ENCODE assay signal across 2 cellular contexts in the genomic region with DNA sequence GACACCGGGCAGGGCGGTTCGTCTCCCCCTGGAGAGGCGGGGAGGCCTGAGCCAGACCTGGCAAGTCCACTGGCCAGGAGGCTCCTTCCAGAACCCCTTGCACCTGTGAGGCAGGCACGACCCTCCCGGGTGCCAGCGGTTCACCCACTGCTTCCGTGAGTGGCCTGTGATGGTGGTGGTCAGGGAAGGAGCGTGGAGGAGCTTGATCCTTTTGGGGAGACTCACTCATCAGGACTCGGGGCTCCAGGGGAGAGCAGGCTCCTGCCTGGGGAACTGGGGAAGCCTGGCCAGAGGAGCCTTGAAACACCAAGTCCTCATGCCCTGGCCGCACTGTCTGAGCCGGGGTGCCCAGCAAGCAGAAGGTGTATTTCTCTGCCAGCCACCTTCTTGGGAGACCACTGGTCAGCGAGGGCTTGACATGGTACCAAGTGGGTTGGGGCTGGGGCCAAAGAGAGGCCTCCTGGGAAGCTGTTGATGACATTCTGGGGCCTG.
TF ChIP-seq lines count a peak whose summit lies in the region.

No MANE protein-coding gene starts in this region.

TF ChIP-seq in SK-N-SH, 30 proteins besides CTCF, POLR2A, EP300 and RAD21 (continued from another document):
- TF ChIP-seq POLR2AphosphoS5 (IDR thresholded peaks at IDR 0.05; ENCODE audit: low read depth, low read length) (no peak), NFIC (IDR thresholded peaks at IDR 0.05; ENCODE audit: borderline replicate concordance) (no peak), SIN3A (IDR thresholded peaks at IDR 0.05; ENCODE audit: borderline replicate concordance, low read depth, low read length) (no peak), FOSL2 (IDR thresholded peaks at IDR 0.05; ENCODE audit: borderline replicate concordance, low read depth) (no peak), EZH2phosphoT487 (IDR thresholded peaks at IDR 0.05; ENCODE audit: borderline replicate concordance, low read depth) (no peak), MEF2A (IDR thresholded peaks at IDR 0.05; ENCODE audit: borderline replicate concordance, low read depth) (no peak), MXI1 (IDR thresholded peaks at IDR 0.05; ENCODE audit: low read depth, low read length) (no peak), RXRA (IDR thresholded peaks at IDR 0.05; ENCODE audit: borderline replicate concordance, low read depth) (no peak), TCF12 (IDR thresholded peaks at IDR 0.05) (no peak), FOXM1 (IDR thresholded peaks at IDR 0.05; ENCODE audit: low read depth) (no peak), JUND (IDR thresholded peaks at IDR 0.05) (no peak), SMC3 (IDR thresholded peaks at IDR 0.05; ENCODE audit: low read depth, low read length) (no peak), GABPA (IDR thresholded peaks at IDR 0.05; ENCODE audit: low read depth) (no peak)
- TF ChIP-seq, protein P1, sequence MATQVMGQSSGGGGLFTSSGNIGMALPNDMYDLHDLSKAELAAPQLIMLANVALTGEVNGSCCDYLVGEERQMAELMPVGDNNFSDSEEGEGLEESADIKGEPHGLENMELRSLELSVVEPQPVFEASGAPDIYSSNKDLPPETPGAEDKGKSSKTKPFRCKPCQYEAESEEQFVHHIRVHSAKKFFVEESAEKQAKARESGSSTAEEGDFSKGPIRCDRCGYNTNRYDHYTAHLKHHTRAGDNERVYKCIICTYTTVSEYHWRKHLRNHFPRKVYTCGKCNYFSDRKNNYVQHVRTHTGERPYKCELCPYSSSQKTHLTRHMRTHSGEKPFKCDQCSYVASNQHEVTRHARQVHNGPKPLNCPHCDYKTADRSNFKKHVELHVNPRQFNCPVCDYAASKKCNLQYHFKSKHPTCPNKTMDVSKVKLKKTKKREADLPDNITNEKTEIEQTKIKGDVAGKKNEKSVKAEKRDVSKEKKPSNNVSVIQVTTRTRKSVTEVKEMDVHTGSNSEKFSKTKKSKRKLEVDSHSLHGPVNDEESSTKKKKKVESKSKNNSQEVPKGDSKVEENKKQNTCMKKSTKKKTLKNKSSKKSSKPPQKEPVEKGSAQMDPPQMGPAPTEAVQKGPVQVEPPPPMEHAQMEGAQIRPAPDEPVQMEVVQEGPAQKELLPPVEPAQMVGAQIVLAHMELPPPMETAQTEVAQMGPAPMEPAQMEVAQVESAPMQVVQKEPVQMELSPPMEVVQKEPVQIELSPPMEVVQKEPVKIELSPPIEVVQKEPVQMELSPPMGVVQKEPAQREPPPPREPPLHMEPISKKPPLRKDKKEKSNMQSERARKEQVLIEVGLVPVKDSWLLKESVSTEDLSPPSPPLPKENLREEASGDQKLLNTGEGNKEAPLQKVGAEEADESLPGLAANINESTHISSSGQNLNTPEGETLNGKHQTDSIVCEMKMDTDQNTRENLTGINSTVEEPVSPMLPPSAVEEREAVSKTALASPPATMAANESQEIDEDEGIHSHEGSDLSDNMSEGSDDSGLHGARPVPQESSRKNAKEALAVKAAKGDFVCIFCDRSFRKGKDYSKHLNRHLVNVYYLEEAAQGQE (IDR thresholded peaks at IDR 0.05; ENCODE audit: low read depth, low read length) = no peak
TF ChIP-seq in SK-N-SH: peak in this region for 0.

TF ChIP-seq in SK-N-SH treated with all-trans-retinoic acid at 6 μM for 48 hours, 23 proteins besides CTCF, POLR2A, EP300 and RAD21 (continued from another document):
- TF ChIP-seq, protein P2, sequence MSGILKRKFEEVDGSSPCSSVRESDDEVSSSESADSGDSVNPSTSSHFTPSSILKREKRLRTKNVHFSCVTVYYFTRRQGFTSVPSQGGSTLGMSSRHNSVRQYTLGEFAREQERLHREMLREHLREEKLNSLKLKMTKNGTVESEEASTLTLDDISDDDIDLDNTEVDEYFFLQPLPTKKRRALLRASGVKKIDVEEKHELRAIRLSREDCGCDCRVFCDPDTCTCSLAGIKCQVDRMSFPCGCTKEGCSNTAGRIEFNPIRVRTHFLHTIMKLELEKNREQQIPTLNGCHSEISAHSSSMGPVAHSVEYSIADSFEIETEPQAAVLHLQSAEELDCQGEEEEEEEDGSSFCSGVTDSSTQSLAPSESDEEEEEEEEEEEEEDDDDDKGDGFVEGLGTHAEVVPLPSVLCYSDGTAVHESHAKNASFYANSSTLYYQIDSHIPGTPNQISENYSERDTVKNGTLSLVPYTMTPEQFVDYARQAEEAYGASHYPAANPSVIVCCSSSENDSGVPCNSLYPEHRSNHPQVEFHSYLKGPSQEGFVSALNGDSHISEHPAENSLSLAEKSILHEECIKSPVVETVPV (CRISPR knock-in tag; IDR thresholded peaks at IDR 0.05) = no peak
- no peak for TF ChIP-seq TCF4 (CRISPR knock-in tag; IDR thresholded peaks at IDR 0.05; ENCODE audit: borderline replicate concordance)
- no peak for TF ChIP-seq ESRRG (CRISPR knock-in tag; IDR thresholded peaks at IDR 0.05)
- TF ChIP-seq ZNF70 (CRISPR knock-in tag; IDR thresholded peaks at IDR 0.05) = no peak
- TF ChIP-seq PPARA (CRISPR knock-in tag; IDR thresholded peaks at IDR 0.05; ENCODE audit: borderline replicate concordance) = no peak
- TF ChIP-seq TOX (CRISPR knock-in tag; IDR thresholded peaks at IDR 0.05; ENCODE audit: borderline replicate concordance) = no peak
- TF ChIP-seq, protein P3, sequence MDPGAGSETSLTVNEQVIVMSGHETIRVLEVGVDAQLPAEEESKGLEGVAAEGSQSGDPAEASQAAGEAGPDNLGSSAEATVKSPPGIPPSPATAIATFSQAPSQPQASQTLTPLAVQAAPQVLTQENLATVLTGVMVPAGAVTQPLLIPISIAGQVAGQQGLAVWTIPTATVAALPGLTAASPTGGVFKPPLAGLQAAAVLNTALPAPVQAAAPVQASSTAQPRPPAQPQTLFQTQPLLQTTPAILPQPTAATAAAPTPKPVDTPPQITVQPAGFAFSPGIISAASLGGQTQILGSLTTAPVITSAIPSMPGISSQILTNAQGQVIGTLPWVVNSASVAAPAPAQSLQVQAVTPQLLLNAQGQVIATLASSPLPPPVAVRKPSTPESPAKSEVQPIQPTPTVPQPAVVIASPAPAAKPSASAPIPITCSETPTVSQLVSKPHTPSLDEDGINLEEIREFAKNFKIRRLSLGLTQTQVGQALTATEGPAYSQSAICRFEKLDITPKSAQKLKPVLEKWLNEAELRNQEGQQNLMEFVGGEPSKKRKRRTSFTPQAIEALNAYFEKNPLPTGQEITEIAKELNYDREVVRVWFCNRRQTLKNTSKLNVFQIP (CRISPR knock-in tag; IDR thresholded peaks at IDR 0.05; ENCODE audit: borderline replicate concordance, low read depth) = no peak
- TF ChIP-seq, protein P4, sequence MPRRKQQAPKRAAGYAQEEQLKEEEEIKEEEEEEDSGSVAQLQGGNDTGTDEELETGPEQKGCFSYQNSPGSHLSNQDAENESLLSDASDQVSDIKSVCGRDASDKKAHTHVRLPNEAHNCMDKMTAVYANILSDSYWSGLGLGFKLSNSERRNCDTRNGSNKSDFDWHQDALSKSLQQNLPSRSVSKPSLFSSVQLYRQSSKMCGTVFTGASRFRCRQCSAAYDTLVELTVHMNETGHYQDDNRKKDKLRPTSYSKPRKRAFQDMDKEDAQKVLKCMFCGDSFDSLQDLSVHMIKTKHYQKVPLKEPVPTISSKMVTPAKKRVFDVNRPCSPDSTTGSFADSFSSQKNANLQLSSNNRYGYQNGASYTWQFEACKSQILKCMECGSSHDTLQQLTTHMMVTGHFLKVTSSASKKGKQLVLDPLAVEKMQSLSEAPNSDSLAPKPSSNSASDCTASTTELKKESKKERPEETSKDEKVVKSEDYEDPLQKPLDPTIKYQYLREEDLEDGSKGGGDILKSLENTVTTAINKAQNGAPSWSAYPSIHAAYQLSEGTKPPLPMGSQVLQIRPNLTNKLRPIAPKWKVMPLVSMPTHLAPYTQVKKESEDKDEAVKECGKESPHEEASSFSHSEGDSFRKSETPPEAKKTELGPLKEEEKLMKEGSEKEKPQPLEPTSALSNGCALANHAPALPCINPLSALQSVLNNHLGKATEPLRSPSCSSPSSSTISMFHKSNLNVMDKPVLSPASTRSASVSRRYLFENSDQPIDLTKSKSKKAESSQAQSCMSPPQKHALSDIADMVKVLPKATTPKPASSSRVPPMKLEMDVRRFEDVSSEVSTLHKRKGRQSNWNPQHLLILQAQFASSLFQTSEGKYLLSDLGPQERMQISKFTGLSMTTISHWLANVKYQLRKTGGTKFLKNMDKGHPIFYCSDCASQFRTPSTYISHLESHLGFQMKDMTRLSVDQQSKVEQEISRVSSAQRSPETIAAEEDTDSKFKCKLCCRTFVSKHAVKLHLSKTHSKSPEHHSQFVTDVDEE (CRISPR knock-in tag; IDR thresholded peaks at IDR 0.05) = no peak
- TF ChIP-seq ZFP3 (CRISPR knock-in tag; IDR thresholded peaks at IDR 0.05) = no peak
- TF ChIP-seq BACH2 (CRISPR knock-in tag; IDR thresholded peaks at IDR 0.05; ENCODE audit: borderline replicate concordance) = no peak
- TF ChIP-seq CSDC2 (CRISPR knock-in tag; IDR thresholded peaks at IDR 0.05) = no peak
- no peak for TF ChIP-seq RARB (CRISPR knock-in tag; IDR thresholded peaks at IDR 0.05)
- TF ChIP-seq OSR1 (CRISPR knock-in tag; IDR thresholded peaks at IDR 0.05) = no peak
- TF ChIP-seq ISL1 (CRISPR knock-in tag; IDR thresholded peaks at IDR 0.05) = no peak
- no peak for TF ChIP-seq ARNTL (CRISPR knock-in tag; IDR thresholded peaks at IDR 0.05; ENCODE audit: borderline replicate concordance, low read depth)
- no peak for TF ChIP-seq ZNF565 (CRISPR knock-in tag; conservative IDR thresholded peaks at IDR 0.05; ENCODE audit: low read depth)
- TF ChIP-seq, protein P5, sequence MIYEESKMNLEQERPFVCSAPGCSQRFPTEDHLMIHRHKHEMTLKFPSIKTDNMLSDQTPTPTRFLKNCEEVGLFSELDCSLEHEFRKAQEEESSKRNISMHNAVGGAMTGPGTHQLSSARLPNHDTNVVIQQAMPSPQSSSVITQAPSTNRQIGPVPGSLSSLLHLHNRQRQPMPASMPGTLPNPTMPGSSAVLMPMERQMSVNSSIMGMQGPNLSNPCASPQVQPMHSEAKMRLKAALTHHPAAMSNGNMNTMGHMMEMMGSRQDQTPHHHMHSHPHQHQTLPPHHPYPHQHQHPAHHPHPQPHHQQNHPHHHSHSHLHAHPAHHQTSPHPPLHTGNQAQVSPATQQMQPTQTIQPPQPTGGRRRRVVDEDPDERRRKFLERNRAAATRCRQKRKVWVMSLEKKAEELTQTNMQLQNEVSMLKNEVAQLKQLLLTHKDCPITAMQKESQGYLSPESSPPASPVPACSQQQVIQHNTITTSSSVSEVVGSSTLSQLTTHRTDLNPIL (CRISPR knock-in tag; IDR thresholded peaks at IDR 0.05; ENCODE audit: low read depth) = no peak
